Comparison of ENCODE assay signal across 8 cellular contexts in the genomic region with DNA sequence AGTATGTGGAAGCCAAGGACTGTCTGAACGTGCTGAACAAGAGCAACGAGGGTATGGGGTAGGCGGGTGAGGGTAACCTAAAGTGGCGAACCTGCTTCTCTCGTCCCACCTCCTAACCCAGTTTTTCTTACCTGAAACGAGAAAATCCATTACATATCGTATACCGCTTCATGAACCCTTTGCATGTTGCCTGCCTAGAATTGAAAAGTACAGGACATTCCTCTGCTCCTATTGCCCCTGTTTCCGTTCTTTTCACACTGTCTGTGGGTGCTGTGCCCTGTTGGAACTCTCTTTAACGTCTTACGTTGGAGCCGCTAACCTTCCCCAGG. TPM values are rescaled to one million over a fixed set of nuclear protein-coding genes. Genes with fewer than 3 reads are reported as not detected.
DNase-seq lines count a peak whose midpoint lies in the region; ATAC-seq and TF ChIP-seq lines count a peak whose summit lies in the region.
"Had no signal": no experiment of that assay in that cellular context is flagged by ENCODE, and none has a peak within 500 bp of the region (broad histone marks: within the 10 kb centered on the region; RNA-seq: fewer than 3 reads in every experiment).

No MANE protein-coding gene starts in this region.

- TF ChIP-seq EP300 in suprapubic skin (IDR thresholded peaks at IDR 0.05), result no peak

- H3K27me3 Mint-ChIP-seq in IgD-negative memory B cell, result no peaks in the 10 kb centered on the region

- H3K27ac ChIP-seq in adrenal gland, result peak overlapping the region; percentile 60 to 94 (median 89)
- H3K27ac ChIP-seq in suprapubic skin, result peak overlapping the region; percentile 90

- no peaks in the 10 kb centered on the region for H3K9me3 Mint-ChIP-seq in IgD-negative memory B cell

- peaks cover 10% of the 10 kb centered on the region for H3K36me3 Mint-ChIP-seq in IgD-negative memory B cell

- H3K27me3 ChIP-seq in adrenal gland (no peaks in the 10 kb centered on the region), kidney epithelial cell (ENCODE audit: control insufficient read depth, insufficient read depth, low read length) (no peaks in the 10 kb centered on the region), suprapubic skin (no peaks in the 10 kb centered on the region)

- H3K27ac Mint-ChIP-seq in IgD-negative memory B cell, result peak overlapping the region; percentile 87 to 99 (median 99)

- intact Hi-C loops in adrenal gland (cut with DNase I), result no loop called here

- H3K4me3 ChIP-seq in adrenal gland (peak overlapping the region; percentile 49 to 80 (median 62)), kidney epithelial cell (ENCODE audit: low read depth, low read length) (peak overlapping the region; percentile 89), suprapubic skin (peak overlapping the region; percentile 62)

- H3K36me3 ChIP-seq in adrenal gland (replicated peaks in 1 of 2) (peaks cover 0 to 14% of the 10 kb centered on the region in 2 donors), kidney epithelial cell (ENCODE audit: control insufficient read depth, insufficient read depth, low read length) (no peaks in the 10 kb centered on the region), suprapubic skin (no peaks in the 10 kb centered on the region)

- H3K4me1 ChIP-seq in adrenal gland (replicated peaks in 1 of 2) (peaks cover 12 to 53% of the 10 kb centered on the region in 2 donors), suprapubic skin (peaks cover 55% of the 10 kb centered on the region)

- no peak for DNase-seq in adrenal gland
- DNase-seq in kidney epithelial cell (ENCODE audit: low read depth), result no peak
- DNase-seq in suprapubic skin (ENCODE audit: low spot score in 2 of 2), result no peak
- no peak for DNase-seq in activated CD8-positive, alpha-beta memory T cell treated with anti-CD3 and anti-CD28 coated beads for 24 hours

- H3K4me3 Mint-ChIP-seq in IgD-negative memory B cell, result peak overlapping the region; percentile 95 to 100 (median 99)

- no peaks in the 10 kb centered on the region for H3K9me3 ChIP-seq in adrenal gland (replicated peaks in 1 of 3)
- H3K9me3 ChIP-seq in suprapubic skin, result no peaks in the 10 kb centered on the region

- TF ChIP-seq POLR2A in adrenal gland (IDR thresholded peaks at IDR 0.05), result no peak
- no peak for TF ChIP-seq POLR2A in suprapubic skin (IDR thresholded peaks at IDR 0.05)

- no peak for ATAC-seq in HG03342 (IDR thresholded peaks at IDR 0.05; ENCODE audit: unreplicated experiment)
- no peak for ATAC-seq in HG03460 (IDR thresholded peaks at IDR 0.05; ENCODE audit: unreplicated experiment)

- WGBS in adrenal gland, 4 donors, result 2 to 8% (median 3%) methylated on average over 12 of the region's 12 CpGs
- 3% methylated on average over 12 of the region's 12 CpGs for WGBS in suprapubic skin

- H3K4me1 Mint-ChIP-seq in IgD-negative memory B cell, result peaks cover 15 to 39% (median 38%) of the 10 kb centered on the region in 3 donors

- TF ChIP-seq CTCF in adrenal gland (IDR thresholded peaks at IDR 0.05) (no peak), kidney epithelial cell (IDR thresholded peaks at IDR 0.05; ENCODE audit: insufficient read depth, low read length, poor library complexity, severe bottlenecking) (no peak), suprapubic skin (IDR thresholded peaks at IDR 0.05) (no peak)

RNA-seq across cellular contexts. Expression of gene PFDN5, which starts 0.5 kb away (rescaled TPM):
- polyA plus RNA-seq in IgD-negative memory B cell (1,442 TPM), adrenal gland (1,000 to 10,000 TPM in 2 of 3 donors, 100 to 1,000 TPM in 1; 840 to 2,052 (median 2,012) TPM)
- total RNA-seq in adrenal gland (100 to 1,000 TPM; 501 to 966 (median 676) TPM), kidney epithelial cell (291 and 301 TPM in 2 replicates), suprapubic skin (100 to 1,000 TPM; 457 to 612 (median 511) TPM)

RNA-seq across cellular contexts. Expression of gene MYG1, which starts 3.6 kb away (rescaled TPM):
- 50.4 TPM for polyA plus RNA-seq in IgD-negative memory B cell
- 10 to 100 TPM; 56.8 to 94.9 (median 69.6) TPM for total RNA-seq in adrenal gland
- polyA plus RNA-seq in adrenal gland, result 100 to 1,000 TPM in 2 of 3 donors, 10 to 100 TPM in 1; 45.9 to 240 (median 220) TPM
- total RNA-seq in kidney epithelial cell, result 73.1 and 75.3 TPM in 2 replicates
- total RNA-seq in suprapubic skin, result 10 to 100 TPM; 38.2 to 54.6 (median 46.3) TPM

RNA-seq across cellular contexts. Expression of gene AAAS, which starts 25.6 kb away (rescaled TPM):
- 41.3 TPM for polyA plus RNA-seq in IgD-negative memory B cell
- 100 to 1,000 TPM in 2 of 8 donors, 10 to 100 TPM in 6; 50.1 to 108 (median 82.4) TPM for total RNA-seq in adrenal gland
- polyA plus RNA-seq in adrenal gland, result 100 to 1,000 TPM in 2 of 3 donors, 10 to 100 TPM in 1; 59.2 to 210 (median 172) TPM
- 56.3 and 62.3 TPM in 2 replicates for total RNA-seq in kidney epithelial cell
- total RNA-seq in suprapubic skin, result 10 to 100 TPM; 35.9 to 72.9 (median 52.5) TPM

RNA-seq across cellular contexts. Expression of gene ESPL1, which starts 27.8 kb away (rescaled TPM):
- polyA plus RNA-seq in IgD-negative memory B cell (not detected), adrenal gland (under 1 TPM; 0.56 to 0.81 (median 0.79) TPM)
- total RNA-seq in adrenal gland (1 to 10 TPM in 5 of 8 donors, under 1 TPM in 3; 0.69 to 4.1 (median 1.4) TPM), kidney epithelial cell (2.2 and 4.0 TPM in 2 replicates), suprapubic skin (10 to 100 TPM in 1 of 4 donors, 1 to 10 TPM in 3; 5.7 to 10.6 (median 6.1) TPM)

RNA-seq across cellular contexts. Expression of gene SP7, which starts 40.3 kb away (rescaled TPM):
- polyA plus RNA-seq in IgD-negative memory B cell, result not detected
- total RNA-seq in adrenal gland, result not detected
- under 1 TPM in 1 of 3 donors, not detected in 2; 0.03 TPM for polyA plus RNA-seq in adrenal gland
- not detected in 2 replicates for total RNA-seq in kidney epithelial cell
- total RNA-seq in suprapubic skin, result not detected
- total RNA-seq: subcutaneous adipose tissue had no signal
